8 cellular contexts compared by ENCODE assay signal in the genomic region with DNA sequence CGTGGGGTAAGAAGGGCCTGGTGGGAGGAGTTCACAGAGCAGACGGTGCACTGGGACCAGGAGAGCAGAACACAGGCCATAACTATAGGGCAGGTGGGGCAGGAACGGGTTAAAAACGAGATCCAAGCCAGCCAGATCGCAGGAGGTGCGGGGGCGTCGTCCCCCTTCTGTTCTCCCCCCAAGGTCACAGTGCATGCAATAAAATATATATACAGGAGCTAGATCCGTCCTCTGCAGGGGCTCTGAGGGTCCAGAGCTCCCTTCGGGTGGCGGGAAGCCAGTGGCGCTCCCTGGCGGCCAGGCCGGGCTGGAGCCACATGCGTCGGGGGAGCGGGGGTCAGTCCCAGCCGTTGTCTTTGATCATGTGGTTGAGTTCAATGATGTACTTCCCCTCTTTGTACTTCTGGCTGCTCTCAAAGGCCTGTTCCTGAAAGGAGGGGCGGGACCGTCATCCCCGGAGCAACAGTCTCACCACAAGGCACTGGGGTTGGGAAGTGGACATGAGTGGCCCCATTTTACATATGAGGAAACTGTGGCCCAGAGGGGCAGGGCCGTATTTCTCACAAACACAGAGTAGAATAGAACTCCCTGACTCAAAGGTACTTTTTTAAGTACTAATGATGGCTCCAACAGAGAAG. TPM values are rescaled to one million over a fixed set of nuclear protein-coding genes. Genes with fewer than 3 reads are reported as not detected.
DNase-seq lines count a peak whose midpoint lies in the region; FAIRE-seq and TF ChIP-seq lines count a peak whose summit lies in the region.

No MANE protein-coding gene starts in this region.

- TF ChIP-seq POLR2A in Peyer's patch (IDR thresholded peaks at IDR 0.05) = no peak
- no peak for TF ChIP-seq POLR2A in tibial nerve (IDR thresholded peaks at IDR 0.05)

- CTCF ChIA-PET in Calu3 (lab: Charles Lee) = interaction anchor here (0.6 to 2.7 kb wide), 22 partner anchors 12 to 542 kb away, joined by 3 to 20 read pairs (median 4); a partner anchor contains a TSS

- H3K4me1 ChIP-seq in HUES6 (ENCODE audit: control insufficient read depth, insufficient read depth, low read length) = peaks cover 36% of the 10 kb centered on the region
- peaks cover 3 to 42% (median 32%) of the 10 kb centered on the region in 4 donors for H3K4me1 ChIP-seq in Peyer's patch
- peaks cover 17% of the 10 kb centered on the region for H3K4me1 ChIP-seq in neuron (ENCODE audit: insufficient read depth, low read length)
- peaks cover 0 to 56% (median 32%) of the 10 kb centered on the region in 4 donors for H3K4me1 ChIP-seq in tibial nerve

- peak overlapping the region; percentile 94 for H3K27ac Mint-ChIP-seq in Calu3 (ENCODE audit: unreplicated experiment)

- peak overlapping the region; percentile 72 for H3K4me3 ChIP-seq in HUES6 (ENCODE audit: low read depth, low read length)
- peak overlapping the region; percentile 41 to 64 (median 56) for H3K4me3 ChIP-seq in Peyer's patch
- H3K4me3 ChIP-seq in neuron (ENCODE audit: low read length) = peak overlapping the region; percentile 49
- H3K4me3 ChIP-seq in tibial nerve = peak overlapping the region; percentile 21 to 65 (median 62)

- H3K4me1 Mint-ChIP-seq in Calu3 (ENCODE audit: low read depth, unreplicated experiment) = peaks cover 59% of the 10 kb centered on the region

- intact Hi-C loops in Calu3 (cut with micrococcal nuclease; ENCODE audit: unreplicated experiment) = no loop called here

- peak overlapping the region; percentile 80 for H3K9ac ChIP-seq in HUES6 (ENCODE audit: low read length)

- H3K9me3 Mint-ChIP-seq in Calu3 (ENCODE audit: low read depth, unreplicated experiment) = peaks cover 2% of the 10 kb centered on the region

- H3K27ac ChIP-seq in HUES6 (ENCODE audit: low read depth, low read length) = no peak overlapping the region; the same call in 1 of the 2 replicates
- H3K27ac ChIP-seq in Peyer's patch = peak overlapping the region; percentile 79 to 91 (median 84)
- H3K27ac ChIP-seq in tibial nerve = peak overlapping the region; percentile 13 to 90 (median 84)

- H3K27me3 ChIP-seq in HUES6 (ENCODE audit: control insufficient read depth, insufficient read depth, low read length) (no peaks in the 10 kb centered on the region), Peyer's patch (no peaks in the 10 kb centered on the region), neuron (ENCODE audit: insufficient read depth, low read length) (no peaks in the 10 kb centered on the region), tibial nerve (no peaks in the 10 kb centered on the region)

- TF ChIP-seq EP300 in tibial nerve (IDR thresholded peaks at IDR 0.05) = peak; percentile 27 to 58

- H3K36me3 Mint-ChIP-seq in Calu3 (ENCODE audit: insufficient read depth, unreplicated experiment) = peaks cover 72% of the 10 kb centered on the region

- DNase-seq in Calu3 = peak; percentile 73
- DNase-seq in GM20000 (ENCODE audit: low spot score) = peak; percentile 95
- peak; percentile 78 to 92 (median 91) for DNase-seq in Peyer's patch
- peak; percentile 53 for DNase-seq in activated gamma-delta T cell treated with Interleukin-2 at 50 U/mL for 16 hours
- DNase-seq in frontal cortex (ENCODE audit: low spot score in 2 of 2) = peak; percentile 79 to 83
- peak; percentile 56 to 70 for DNase-seq in tibial nerve (ENCODE audit: low spot score in 2 of 2)

- BruUV-seq in Calu3 (replicated peaks; lab: Mats Ljungman, UMichigan) = TSS peak; percentile 14

- peak overlapping the region; percentile 85 for H3K4me3 Mint-ChIP-seq in Calu3 (ENCODE audit: low read depth, unreplicated experiment)

- peak overlapping the region; percentile 87 for H2AFZ ChIP-seq in neuron (ENCODE audit: low read depth, low read length)

- WGBS in tibial nerve, 2 donors = 5 to 12% methylated on average over 19 to 22 of the region's 22 CpGs

- H3K9me3 ChIP-seq in HUES6 (ENCODE audit: control insufficient read depth, insufficient read depth, low read depth, low read length) = peaks cover 11% of the 10 kb centered on the region
- peaks cover 0 to 13% (median 4%) of the 10 kb centered on the region in 4 donors for H3K9me3 ChIP-seq in Peyer's patch
- H3K9me3 ChIP-seq in neuron (ENCODE audit: low read length) = peaks cover 7% of the 10 kb centered on the region
- peaks cover 0 to 11% (median 0%) of the 10 kb centered on the region in 4 donors for H3K9me3 ChIP-seq in tibial nerve

- H3K36me3 ChIP-seq in HUES6 (ENCODE audit: control insufficient read depth, insufficient read depth, low read length) = peaks cover 6% of the 10 kb centered on the region; the same call in 1 of the 2 replicates
- H3K36me3 ChIP-seq in Peyer's patch = peaks cover 0 to 11% (median 0%) of the 10 kb centered on the region in 3 donors
- no peaks in the 10 kb centered on the region for H3K36me3 ChIP-seq in neuron (ENCODE audit: insufficient read depth, low read length)
- peaks cover 5 to 24% (median 5%) of the 10 kb centered on the region in 3 donors for H3K36me3 ChIP-seq in tibial nerve

- TF ChIP-seq CTCF in Calu3 (IDR thresholded peaks at IDR 0.05; ENCODE audit: unreplicated experiment) (peak; percentile 16), GM20000 (IDR thresholded peaks at IDR 0.05; ENCODE audit: extremely low read depth, missing control alignments) (peak; percentile 98), Peyer's patch (IDR thresholded peaks at IDR 0.05) (peak; percentile 63 to 77 (median 70)), tibial nerve (IDR thresholded peaks at IDR 0.05) (peak in 4 of 5 experiments; percentile 33 to 53 (median 42))

- H3K27me3 Mint-ChIP-seq in Calu3 (ENCODE audit: unreplicated experiment) = no peaks in the 10 kb centered on the region

- no peak for FAIRE-seq in frontal cortex (lab: Jason Lieb, UNC)

RNA-seq across cellular contexts. Expression of a gene that starts 0.8 kb away (rescaled TPM):
- total RNA-seq in Calu3 (2022) = 3.6 and 4.7 TPM in 2 replicates
- 1 to 10 TPM in 3 of 4 donors, under 1 TPM in 1; 0.53 to 3.4 (median 2.2) TPM for total RNA-seq in Peyer's patch
- 0.41 TPM for total RNA-seq in frontal cortex
- total RNA-seq in tibial nerve = 1 to 10 TPM in 1 of 4 donors, under 1 TPM in 2, not detected in 1; 0.66 to 1.5 (median 0.84) TPM

RNA-seq across cellular contexts. Expression of a gene that starts 3.5 kb away (rescaled TPM):
- total RNA-seq in Calu3 (2022) = 21.1 and 28.0 TPM in 2 replicates
- 100 to 1,000 TPM in 2 of 4 donors, 10 to 100 TPM in 2; 85.8 to 144 (median 113) TPM for total RNA-seq in Peyer's patch
- total RNA-seq in frontal cortex = 18.8 TPM
- 100 to 1,000 TPM in 2 of 4 donors, 10 to 100 TPM in 2; 81.9 to 197 (median 122) TPM for total RNA-seq in tibial nerve

RNA-seq across cellular contexts. Expression of a gene that starts 16.7 kb away (rescaled TPM):
- total RNA-seq in Calu3 (2022) = 184 and 187 TPM in 2 replicates
- 10 to 100 TPM; 43.7 to 79.4 (median 56.6) TPM for total RNA-seq in Peyer's patch
- total RNA-seq in frontal cortex = 90.5 TPM
- 10 to 100 TPM; 21.1 to 54.3 (median 34.3) TPM for total RNA-seq in tibial nerve

RNA-seq across cellular contexts. Expression of a gene that starts 20.8 kb away (rescaled TPM):
- total RNA-seq in Calu3 (2022) (7.8 and 9.4 TPM in 2 replicates), Peyer's patch (10 to 100 TPM in 3 of 4 donors, 1 to 10 TPM in 1; 9.1 to 25.6 (median 14.6) TPM), frontal cortex (1.2 TPM), tibial nerve (1 to 10 TPM; 2.8 to 5.2 (median 4.6) TPM)

RNA-seq across cellular contexts. Expression of a gene that starts 26.9 kb away (rescaled TPM):
- total RNA-seq in Calu3 (2022) = 1,549 and 1,562 TPM in 2 replicates
- 1,000 to 10,000 TPM in 1 of 4 donors, 100 to 1,000 TPM in 3; 427 to 1,063 (median 887) TPM for total RNA-seq in Peyer's patch
- total RNA-seq in frontal cortex = 76.6 TPM
- 100 to 1,000 TPM; 474 to 649 (median 487) TPM for total RNA-seq in tibial nerve

Comparison
In these comparisons a context has a peak if more than half of its experiments do, and no peak if none do; other contexts are left out.
1. CTCF ChIP-seq: peak in every context shown above with its lines; median percentile 98 in GM20000; 70 in Peyer's patch; 42 in tibial nerve; 16 in Calu3.